Comparison of ENCODE assay signal across 15 cellular contexts in the genomic region with DNA sequence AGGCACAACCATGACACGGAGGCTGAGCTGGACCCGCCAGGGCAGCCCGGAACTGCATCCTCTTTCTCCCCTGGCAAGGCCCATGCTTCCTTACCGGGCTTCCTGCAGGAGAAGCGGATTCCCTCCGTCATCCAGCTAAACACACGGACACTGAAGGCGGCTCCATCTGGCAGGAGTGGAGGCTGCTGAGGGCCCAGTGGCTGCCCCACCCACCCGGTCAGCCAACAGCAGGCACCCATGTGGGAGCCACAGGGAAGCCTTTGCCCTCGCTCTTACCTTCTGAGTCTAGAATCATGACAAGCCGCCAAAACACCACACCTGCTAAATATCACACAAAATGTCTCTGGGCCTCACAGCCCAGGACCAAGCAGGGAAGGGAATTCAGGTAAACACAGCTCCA.
DNase-seq lines count a peak whose midpoint lies in the region; ATAC-seq and TF ChIP-seq lines count a peak whose summit lies in the region.
"Had no signal": no experiment of that assay in that cellular context is flagged by ENCODE, and none has a peak within 500 bp of the region (broad histone marks: within the 10 kb centered on the region; RNA-seq: fewer than 3 reads in every experiment).

No MANE protein-coding gene starts in this region.

- H3K36me3 ChIP-seq in SK-N-SH (replicated peaks in 1 of 2; ENCODE audit: control insufficient read depth in 1 of 2, insufficient read depth in 2 of 2, low read length in 1 of 2) (no peaks in the 10 kb centered on the region), testis (ENCODE audit: low read depth, missing control alignments) (no peaks in the 10 kb centered on the region)
- H3K36me3 ChIP-seq: BLaER1 had no signal

- no peak for TF ChIP-seq EP300 in SK-N-SH (IDR thresholded peaks at IDR 0.05; ENCODE audit: borderline replicate concordance in 1 of 2, low read depth in 1 of 2, low read length in 1 of 2)

- H3K27ac Mint-ChIP-seq in endothelial cell (ENCODE audit: unreplicated experiment), result peak overlapping the region; percentile 54
- H3K27ac Mint-ChIP-seq: CD14-positive monocyte; CD4-positive, alpha-beta memory T cell had no signal

- H3K9me2 ChIP-seq in SK-N-SH, result no peaks in the 10 kb centered on the region

- no peak for TF ChIP-seq CTCF in SK-N-SH (IDR thresholded peaks at IDR 0.05)
- TF ChIP-seq CTCF in endothelial cell (IDR thresholded peaks at IDR 0.05; ENCODE audit: unreplicated experiment), result no peak
- no peak for TF ChIP-seq CTCF in testis (IDR thresholded peaks at IDR 0.05)
- TF ChIP-seq CTCF in GM20000 (IDR thresholded peaks at IDR 0.05; ENCODE audit: extremely low read depth, missing control alignments), result no peak

- intact Hi-C loops in testis (cut with DNase I; ENCODE audit: low total_unique reads), result no loop called here

- H3K27ac ChIP-seq in SK-N-SH (ENCODE audit: low read depth in 2 of 2, low read length in 1 of 2), result no peak overlapping the region
- H3K27ac ChIP-seq in testis, result no peak overlapping the region
- H3K27ac ChIP-seq: BLaER1 had no signal

- H3K4me1 Mint-ChIP-seq in endothelial cell (ENCODE audit: unreplicated experiment), result peaks cover 8% of the 10 kb centered on the region
- H3K4me1 Mint-ChIP-seq: CD14-positive monocyte; CD4-positive, alpha-beta memory T cell; H9 had no signal

- POLR2A ChIA-PET in SK-N-SH (lab: Yijun Ruan, JAX), result no interaction called here

- no peaks in the 10 kb centered on the region for H3K79me2 ChIP-seq in SK-N-SH (ENCODE audit: insufficient read depth)

- H3K9me3 ChIP-seq in SK-N-SH, result no peaks in the 10 kb centered on the region
- H3K9me3 ChIP-seq in testis, result no peaks in the 10 kb centered on the region

- H3K4me3 ChIP-seq in SK-N-SH (ENCODE audit: low read depth in 2 of 2, low read length in 1 of 2), result peak overlapping the region; percentile 35 to 49; a peak in 3 of 4 replicates
- H3K4me3 ChIP-seq in testis, result peak overlapping the region; percentile 21 to 45
- H3K4me3 ChIP-seq: BLaER1 had no signal

- H3K27me3 ChIP-seq in SK-N-SH (ENCODE audit: insufficient read depth) (peaks cover 4% of the 10 kb centered on the region; the same call in 1 of the 2 replicates), testis (no peaks in the 10 kb centered on the region)
- H3K27me3 ChIP-seq: BLaER1 had no signal

- TF ChIP-seq RAD21 in SK-N-SH (IDR thresholded peaks at IDR 0.05; ENCODE audit: low read length), result no peak

- DNase-seq in SK-N-SH (no peak), endothelial cell (ENCODE audit: low spot score) (peak; percentile 26), testis (no peak), NOMO-1 treated with dmso at 0.1 percent for 144 hours (lab: John Stamatoyannopoulos, UW; ENCODE audit: unreplicated experiment) (no peak), GM20000 (ENCODE audit: low spot score) (no peak)
- DNase-seq: 8988T; CD4-positive, alpha-beta memory T cell; DND-41; GOT3; H9; IMR-90 had no signal

- peak overlapping the region; percentile 53 for H3K4me2 ChIP-seq in SK-N-SH
- H3K4me2 ChIP-seq: BLaER1 had no signal

- H3K27me3 Mint-ChIP-seq in endothelial cell (ENCODE audit: unreplicated experiment), result peaks cover 1% of the 10 kb centered on the region

- TF ChIP-seq POLR2A in testis (IDR thresholded peaks at IDR 0.05), result no peak

- peak overlapping the region; percentile 72; the same call in 1 of the 2 replicates for H2AFZ ChIP-seq in SK-N-SH (ENCODE audit: low read depth)

- no peaks in the 10 kb centered on the region for H3F3A ChIP-seq in SK-N-SH (replicated peaks; ENCODE audit: insufficient read depth)

- H3K4me3 Mint-ChIP-seq in endothelial cell (ENCODE audit: unreplicated experiment), result no peak overlapping the region
- H3K4me3 Mint-ChIP-seq: CD14-positive monocyte; CD4-positive, alpha-beta memory T cell; H9 had no signal

- no peak overlapping the region for H3K9ac ChIP-seq in SK-N-SH
- H3K9ac ChIP-seq: BLaER1 had no signal

- no peaks in the 10 kb centered on the region for H4K20me1 ChIP-seq in SK-N-SH (ENCODE audit: insufficient read depth)
- H4K20me1 ChIP-seq: BLaER1 had no signal

- H3K36me3 Mint-ChIP-seq in endothelial cell (ENCODE audit: low read depth, unreplicated experiment), result no peaks in the 10 kb centered on the region
- H3K36me3 Mint-ChIP-seq: CD14-positive monocyte; CD4-positive, alpha-beta memory T cell had no signal

- no peaks in the 10 kb centered on the region for H3K9me3 Mint-ChIP-seq in endothelial cell (ENCODE audit: unreplicated experiment)

- ATAC-seq in SK-N-SH treated with all-trans-retinoic acid at 6 μM for 48 hours (no peak; the same call in 1 of the 3 replicates), GM19463 (IDR thresholded peaks at IDR 0.05; ENCODE audit: unreplicated experiment) (no peak)

- CTCF ChIA-PET in SK-N-SH (lab: Yijun Ruan, JAX), result interaction anchor here (0.9 kb wide), 1 partner anchor 9 kb away, joined by 3 read pairs; no protein-coding TSS in a partner anchor

- H3K4me1 ChIP-seq in SK-N-SH (ENCODE audit: control insufficient read depth in 1 of 2, insufficient read depth in 2 of 2, low read depth in 1 of 2, low read length in 1 of 2), result no peaks in the 10 kb centered on the region; a peak in 1 of 4 replicates
- H3K4me1 ChIP-seq in testis, result no peaks in the 10 kb centered on the region
- H3K4me1 ChIP-seq: BLaER1 had no signal

- WGBS in SK-N-SH (ENCODE audit: low lambda C conversion rate), result 10% methylated on average over 9 of the region's 11 CpGs
- WGBS in testis, 2 donors, result 49 to 51% methylated on average over 9 to 11 of the region's 11 CpGs

TF ChIP-seq in SK-N-SH, 30 proteins besides CTCF, POLR2A, EP300 and RAD21:
- TF ChIP-seq JUND (IDR thresholded peaks at IDR 0.05), result no peak
- no peak for TF ChIP-seq GABPA (IDR thresholded peaks at IDR 0.05; ENCODE audit: low read depth)
- TF ChIP-seq, protein P1, sequence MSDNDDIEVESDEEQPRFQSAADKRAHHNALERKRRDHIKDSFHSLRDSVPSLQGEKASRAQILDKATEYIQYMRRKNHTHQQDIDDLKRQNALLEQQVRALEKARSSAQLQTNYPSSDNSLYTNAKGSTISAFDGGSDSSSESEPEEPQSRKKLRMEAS (IDR thresholded peaks at IDR 0.05; ENCODE audit: low read depth), result no peak
- TF ChIP-seq SMC3 (IDR thresholded peaks at IDR 0.05; ENCODE audit: low read depth, low read length), result no peak

TF ChIP-seq in SK-N-SH treated with all-trans-retinoic acid at 6 μM for 48 hours, 23 proteins besides CTCF, POLR2A, EP300 and RAD21 (continues in another document):
- TF ChIP-seq RARB (CRISPR knock-in tag; IDR thresholded peaks at IDR 0.05) (no peak), TCF4 (CRISPR knock-in tag; IDR thresholded peaks at IDR 0.05; ENCODE audit: borderline replicate concordance) (no peak), ARNTL (CRISPR knock-in tag; IDR thresholded peaks at IDR 0.05; ENCODE audit: borderline replicate concordance, low read depth) (no peak), PPARA (CRISPR knock-in tag; IDR thresholded peaks at IDR 0.05; ENCODE audit: borderline replicate concordance) (no peak), GLIS3 (CRISPR knock-in tag; IDR thresholded peaks at IDR 0.05) (no peak), ESRRG (CRISPR knock-in tag; IDR thresholded peaks at IDR 0.05) (no peak), TOX (CRISPR knock-in tag; IDR thresholded peaks at IDR 0.05; ENCODE audit: borderline replicate concordance) (no peak), ZFP3 (CRISPR knock-in tag; IDR thresholded peaks at IDR 0.05) (no peak), SNAI2 (CRISPR knock-in tag; IDR thresholded peaks at IDR 0.05) (no peak)
- TF ChIP-seq, protein P2, sequence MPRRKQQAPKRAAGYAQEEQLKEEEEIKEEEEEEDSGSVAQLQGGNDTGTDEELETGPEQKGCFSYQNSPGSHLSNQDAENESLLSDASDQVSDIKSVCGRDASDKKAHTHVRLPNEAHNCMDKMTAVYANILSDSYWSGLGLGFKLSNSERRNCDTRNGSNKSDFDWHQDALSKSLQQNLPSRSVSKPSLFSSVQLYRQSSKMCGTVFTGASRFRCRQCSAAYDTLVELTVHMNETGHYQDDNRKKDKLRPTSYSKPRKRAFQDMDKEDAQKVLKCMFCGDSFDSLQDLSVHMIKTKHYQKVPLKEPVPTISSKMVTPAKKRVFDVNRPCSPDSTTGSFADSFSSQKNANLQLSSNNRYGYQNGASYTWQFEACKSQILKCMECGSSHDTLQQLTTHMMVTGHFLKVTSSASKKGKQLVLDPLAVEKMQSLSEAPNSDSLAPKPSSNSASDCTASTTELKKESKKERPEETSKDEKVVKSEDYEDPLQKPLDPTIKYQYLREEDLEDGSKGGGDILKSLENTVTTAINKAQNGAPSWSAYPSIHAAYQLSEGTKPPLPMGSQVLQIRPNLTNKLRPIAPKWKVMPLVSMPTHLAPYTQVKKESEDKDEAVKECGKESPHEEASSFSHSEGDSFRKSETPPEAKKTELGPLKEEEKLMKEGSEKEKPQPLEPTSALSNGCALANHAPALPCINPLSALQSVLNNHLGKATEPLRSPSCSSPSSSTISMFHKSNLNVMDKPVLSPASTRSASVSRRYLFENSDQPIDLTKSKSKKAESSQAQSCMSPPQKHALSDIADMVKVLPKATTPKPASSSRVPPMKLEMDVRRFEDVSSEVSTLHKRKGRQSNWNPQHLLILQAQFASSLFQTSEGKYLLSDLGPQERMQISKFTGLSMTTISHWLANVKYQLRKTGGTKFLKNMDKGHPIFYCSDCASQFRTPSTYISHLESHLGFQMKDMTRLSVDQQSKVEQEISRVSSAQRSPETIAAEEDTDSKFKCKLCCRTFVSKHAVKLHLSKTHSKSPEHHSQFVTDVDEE (CRISPR knock-in tag; IDR thresholded peaks at IDR 0.05), result no peak
- TF ChIP-seq, protein P3, sequence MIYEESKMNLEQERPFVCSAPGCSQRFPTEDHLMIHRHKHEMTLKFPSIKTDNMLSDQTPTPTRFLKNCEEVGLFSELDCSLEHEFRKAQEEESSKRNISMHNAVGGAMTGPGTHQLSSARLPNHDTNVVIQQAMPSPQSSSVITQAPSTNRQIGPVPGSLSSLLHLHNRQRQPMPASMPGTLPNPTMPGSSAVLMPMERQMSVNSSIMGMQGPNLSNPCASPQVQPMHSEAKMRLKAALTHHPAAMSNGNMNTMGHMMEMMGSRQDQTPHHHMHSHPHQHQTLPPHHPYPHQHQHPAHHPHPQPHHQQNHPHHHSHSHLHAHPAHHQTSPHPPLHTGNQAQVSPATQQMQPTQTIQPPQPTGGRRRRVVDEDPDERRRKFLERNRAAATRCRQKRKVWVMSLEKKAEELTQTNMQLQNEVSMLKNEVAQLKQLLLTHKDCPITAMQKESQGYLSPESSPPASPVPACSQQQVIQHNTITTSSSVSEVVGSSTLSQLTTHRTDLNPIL (CRISPR knock-in tag; IDR thresholded peaks at IDR 0.05; ENCODE audit: low read depth), result no peak
